25 cellular contexts compared by ENCODE assay signal in genomic region chr19:18096258-18096657, GRCh38. TPM values are rescaled to one million over a fixed set of nuclear protein-coding genes. Genes with fewer than 3 reads are reported as not detected.
DNase-seq lines count a peak whose midpoint lies in the region; ATAC-seq and TF ChIP-seq lines count a peak whose summit lies in the region.
"Had no signal": no experiment of that assay in that cellular context is flagged by ENCODE, and none has a peak within 500 bp of the region (broad histone marks: within the 10 kb centered on the region; RNA-seq: fewer than 3 reads in every experiment).

No MANE protein-coding gene starts in this region.

- H3K36me3 ChIP-seq in SU-DHL-6 (ENCODE audit: low read length), result no peaks in the 10 kb centered on the region
- no peaks in the 10 kb centered on the region for H3K36me3 ChIP-seq in naive thymus-derived CD4-positive, alpha-beta T cell (ENCODE audit: control insufficient read depth in 2 of 3, insufficient read depth in 3 of 3, low read length in 3 of 3)

- peaks cover 41% of the 10 kb centered on the region for H3K79me2 ChIP-seq in SU-DHL-6 (ENCODE audit: insufficient read depth, low read length)

- no peak for ATAC-seq in natural killer cell
- no peak for ATAC-seq in natural killer cell treated with Interleukin-12 subunit alpha and Interleukin-12 subunit beta and Interleukin-15 and Interleukin-18, amount 100 ng/mL, for 72 hours
- ATAC-seq in naive thymus-derived CD4-positive, alpha-beta T cell, result no peak
- ATAC-seq in GM19452 (IDR thresholded peaks at IDR 0.05; ENCODE audit: unreplicated experiment), result no peak
- ATAC-seq: A549, Panc1 had no signal

- no peak overlapping the region for H2AFZ ChIP-seq in SU-DHL-6 (ENCODE audit: low read depth, low read length, severe bottlenecking)
- H2AFZ ChIP-seq: GM23248 had no signal

- DNase-seq in natural killer cell, result no peak
- DNase-seq in natural killer cell treated with Interleukin-12 subunit alpha and Interleukin-12 subunit beta and Interleukin-15 and Interleukin-18, amount 100 ng/mL, for 72 hours (ENCODE audit: low spot score), result no peak
- DNase-seq in naive thymus-derived CD4-positive, alpha-beta T cell, result no peak
- DNase-seq in AG08395 (ENCODE audit: low spot score), result no peak
- DNase-seq in glomerular visceral epithelial cell (ENCODE audit: extremely low spot score), result no peak
- DNase-seq: C1 segment of cervical spinal cord, Calu3, DMS79 treated with DMSO at 0.1 percent for 48 hours, GF-D8, GM23248, H9, IMR-90, NCI-H1048, NCI-H1417, NCI-H1694, NCI-H2029 treated with DMSO at 0.1 percent for 48 hours, NCI-H2227 treated with DMSO at 0.1 percent for 48 hours, NCI-H526 treated with DMSO at 0.1 percent for 48 hours, SHP77 had no signal

- peak overlapping the region; percentile 40 for H3K27ac ChIP-seq in SU-DHL-6 (ENCODE audit: low read depth, low read length)
- peak overlapping the region; percentile 27 for H3K27ac ChIP-seq in naive thymus-derived CD4-positive, alpha-beta T cell (ENCODE audit: low read depth, low read length)
- H3K27ac ChIP-seq: A549, GM23248 had no signal

- H3K9me3 Mint-ChIP-seq in natural killer cell, result no peaks in the 10 kb centered on the region
- H3K9me3 Mint-ChIP-seq in natural killer cell treated with Interleukin-12 subunit alpha and Interleukin-12 subunit beta and Interleukin-15 and Interleukin-18, amount 100 ng/mL, for 72 hours, result no peaks in the 10 kb centered on the region
- H3K9me3 Mint-ChIP-seq in naive thymus-derived CD4-positive, alpha-beta T cell, result no peaks in the 10 kb centered on the region
- H3K9me3 Mint-ChIP-seq: H9 had no signal

- H3K36me3 Mint-ChIP-seq in natural killer cell, result no peaks in the 10 kb centered on the region
- H3K36me3 Mint-ChIP-seq in natural killer cell treated with Interleukin-12 subunit alpha and Interleukin-12 subunit beta and Interleukin-15 and Interleukin-18, amount 100 ng/mL, for 72 hours, result no peaks in the 10 kb centered on the region
- peaks cover 0 to 3% (median 1%) of the 10 kb centered on the region in 5 donors for H3K36me3 Mint-ChIP-seq in naive thymus-derived CD4-positive, alpha-beta T cell

- intact Hi-C loops in natural killer cell (cut with micrococcal nuclease), result no loop called here
- intact Hi-C loops in naive thymus-derived CD4-positive, alpha-beta T cell (cut with micrococcal nuclease), result loop anchor here (2.0 to 5.0 kb wide), 2 partner anchors 23 to 39 kb away; no protein-coding TSS in a partner anchor

- H3K9ac ChIP-seq in SU-DHL-6 (ENCODE audit: low read length), result 0 out of 2 replicates have a peak overlapping the region, but pooled peaks have one; percentile 6
- H3K9ac ChIP-seq: GM23248 had no signal

- H3K4me1 Mint-ChIP-seq in natural killer cell, result peaks cover 20 to 26% of the 10 kb centered on the region in 2 donors
- peaks cover 21 to 24% of the 10 kb centered on the region in 2 donors for H3K4me1 Mint-ChIP-seq in natural killer cell treated with Interleukin-12 subunit alpha and Interleukin-12 subunit beta and Interleukin-15 and Interleukin-18, amount 100 ng/mL, for 72 hours (ENCODE audit: low read depth in 2 of 2)
- peaks cover 20 to 59% (median 52%) of the 10 kb centered on the region in 7 donors for H3K4me1 Mint-ChIP-seq in naive thymus-derived CD4-positive, alpha-beta T cell

- peaks cover 61% of the 10 kb centered on the region for H3F3A ChIP-seq in SU-DHL-6 (ENCODE audit: insufficient read depth)

- H3K4me1 ChIP-seq in naive thymus-derived CD4-positive, alpha-beta T cell (ENCODE audit: control insufficient read depth in 2 of 2, insufficient read depth in 2 of 2, low read length in 2 of 2), result peaks cover 29 to 31% of the 10 kb centered on the region in 2 donors

- POLR2A ChIA-PET in naive thymus-derived CD4-positive, alpha-beta T cell (lab: Charles Lee), result interaction anchor here (0.7 to 15.6 kb wide), 5 partner anchors 8 to 1363 kb away, joined by 3 to 169 read pairs (median 3); partner anchors contain the start of gene IL12RB1

- no peak overlapping the region for H3K4me3 ChIP-seq in SU-DHL-6 (ENCODE audit: insufficient read depth, low read length, poor library complexity, severe bottlenecking)
- H3K4me3 ChIP-seq in naive thymus-derived CD4-positive, alpha-beta T cell (ENCODE audit: low read length), result no peak overlapping the region
- H3K4me3 ChIP-seq: A549, GM23248 had no signal

- H4K20me1 ChIP-seq in SU-DHL-6 (ENCODE audit: low read depth, low read length), result no peaks in the 10 kb centered on the region

- CTCF ChIA-PET in naive thymus-derived CD4-positive, alpha-beta T cell (lab: Charles Lee), result no interaction called here

- H3K27ac Mint-ChIP-seq in natural killer cell, result no peak overlapping the region
- H3K27ac Mint-ChIP-seq in natural killer cell treated with Interleukin-12 subunit alpha and Interleukin-12 subunit beta and Interleukin-15 and Interleukin-18, amount 100 ng/mL, for 72 hours, result no peak overlapping the region
- H3K27ac Mint-ChIP-seq in naive thymus-derived CD4-positive, alpha-beta T cell, result peak overlapping the region in 5 of 9 donors; percentile 47 to 87 (median 75)
- H3K27ac Mint-ChIP-seq: H9 had no signal

- H3K9me2 ChIP-seq in SU-DHL-6 (replicated peaks; ENCODE audit: insufficient read depth, low read length), result no peaks in the 10 kb centered on the region

- H3K27me3 ChIP-seq in SU-DHL-6 (ENCODE audit: low read length), result no peaks in the 10 kb centered on the region
- H3K27me3 ChIP-seq in naive thymus-derived CD4-positive, alpha-beta T cell (ENCODE audit: control insufficient read depth in 2 of 2, insufficient read depth in 2 of 2, low read length in 2 of 2), result no peaks in the 10 kb centered on the region

- H3K4me3 Mint-ChIP-seq in natural killer cell, result peak overlapping the region; percentile 35
- no peak overlapping the region for H3K4me3 Mint-ChIP-seq in natural killer cell treated with Interleukin-12 subunit alpha and Interleukin-12 subunit beta and Interleukin-15 and Interleukin-18, amount 100 ng/mL, for 72 hours
- H3K4me3 Mint-ChIP-seq in naive thymus-derived CD4-positive, alpha-beta T cell, result peak overlapping the region in 7 of 10 donors; percentile 0 to 74 (median 17)

- H3K9me3 ChIP-seq in SU-DHL-6 (ENCODE audit: insufficient read depth, low read length), result no peaks in the 10 kb centered on the region
- no peaks in the 10 kb centered on the region for H3K9me3 ChIP-seq in naive thymus-derived CD4-positive, alpha-beta T cell (ENCODE audit: control insufficient read depth in 2 of 3, low read length in 3 of 3)
- H3K9me3 ChIP-seq: A549 had no signal

- TF ChIP-seq CTCF in natural killer cell (IDR thresholded peaks at IDR 0.05) (no peak), SU-DHL-6 (IDR thresholded peaks at IDR 0.05; ENCODE audit: insufficient read depth, low read length, poor library complexity, severe bottlenecking) (no peak)

- no peak overlapping the region for H3K4me2 ChIP-seq in SU-DHL-6 (ENCODE audit: low read depth, low read length, poor library complexity, severe bottlenecking)
- H3K4me2 ChIP-seq: A549 had no signal

- H3K27me3 Mint-ChIP-seq in natural killer cell (ENCODE audit: low read depth in 2 of 2), result no peaks in the 10 kb centered on the region
- no peaks in the 10 kb centered on the region for H3K27me3 Mint-ChIP-seq in natural killer cell treated with Interleukin-12 subunit alpha and Interleukin-12 subunit beta and Interleukin-15 and Interleukin-18, amount 100 ng/mL, for 72 hours
- H3K27me3 Mint-ChIP-seq in naive thymus-derived CD4-positive, alpha-beta T cell, result peaks cover 0 to 16% (median 0%) of the 10 kb centered on the region in 5 donors

RNA-seq across cellular contexts. Expression of gene MAST3, which starts 1.3 kb away (rescaled TPM):
- 100 to 1,000 TPM in 2 of 3 donors, 10 to 100 TPM in 1; 84.5 to 101 (median 101) TPM for total RNA-seq in natural killer cell
- 10 to 100 TPM; 30.3 to 31.4 TPM for total RNA-seq in natural killer cell treated with Interleukin-12 subunit alpha and Interleukin-12 subunit beta and Interleukin-15 and Interleukin-18, amount 100 ng/mL, for 72 hours
- 10 to 100 TPM; 36.0 to 58.7 (median 50.6) TPM for total RNA-seq in naive thymus-derived CD4-positive, alpha-beta T cell
- polyA plus RNA-seq in naive thymus-derived CD4-positive, alpha-beta T cell, result 10 to 100 TPM; 10.2 to 20.3 TPM

RNA-seq across cellular contexts. Expression of gene IL12RB1, which starts 9.5 kb away (rescaled TPM):
- total RNA-seq in natural killer cell, result 100 to 1,000 TPM in 1 of 3 donors, 10 to 100 TPM in 2; 90.1 to 105 (median 95.7) TPM
- 100 to 1,000 TPM; 109 to 124 TPM for total RNA-seq in natural killer cell treated with Interleukin-12 subunit alpha and Interleukin-12 subunit beta and Interleukin-15 and Interleukin-18, amount 100 ng/mL, for 72 hours
- total RNA-seq in naive thymus-derived CD4-positive, alpha-beta T cell, result 100 to 1,000 TPM in 1 of 5 experiments, 10 to 100 TPM in 4; 17.7 to 110 (median 25.0) TPM
- polyA plus RNA-seq in naive thymus-derived CD4-positive, alpha-beta T cell, result 10 to 100 TPM; 17.6 to 24.1 TPM
- total RNA-seq: Calu3, GM23248, H9, IMR-90, NCI-H460, SK-MEL-5 had no signal
- polyA plus RNA-seq: A549, GM23248, IMR-90 had no signal

RNA-seq across cellular contexts. Expression of gene PIK3R2, which starts 56.7 kb away (rescaled TPM):
- 10 to 100 TPM; 12.3 to 26.4 (median 16.0) TPM for total RNA-seq in natural killer cell
- total RNA-seq in natural killer cell treated with Interleukin-12 subunit alpha and Interleukin-12 subunit beta and Interleukin-15 and Interleukin-18, amount 100 ng/mL, for 72 hours, result 10 to 100 TPM; 12.6 to 20.1 TPM
- total RNA-seq in naive thymus-derived CD4-positive, alpha-beta T cell, result 10 to 100 TPM; 12.3 to 24.6 (median 16.4) TPM
- polyA plus RNA-seq in naive thymus-derived CD4-positive, alpha-beta T cell, result 1 to 10 TPM; 2.2 to 5.1 TPM

Comparison
In these comparisons a context has a peak if more than half of its experiments do, and no peak if none do; other contexts are left out.
1. H3K27ac Mint-ChIP-seq: peak in naive thymus-derived CD4-positive, alpha-beta T cell (5 of 9); none in natural killer cell (0 of 2) and natural killer cell treated with Interleukin-12 subunit alpha and Interleukin-12 subunit beta and Interleukin-15 and Interleukin-18, amount 100 ng/mL, for 72 hours (0 of 2).